ENCODE assay signal across 18 cellular contexts in the genomic region with DNA sequence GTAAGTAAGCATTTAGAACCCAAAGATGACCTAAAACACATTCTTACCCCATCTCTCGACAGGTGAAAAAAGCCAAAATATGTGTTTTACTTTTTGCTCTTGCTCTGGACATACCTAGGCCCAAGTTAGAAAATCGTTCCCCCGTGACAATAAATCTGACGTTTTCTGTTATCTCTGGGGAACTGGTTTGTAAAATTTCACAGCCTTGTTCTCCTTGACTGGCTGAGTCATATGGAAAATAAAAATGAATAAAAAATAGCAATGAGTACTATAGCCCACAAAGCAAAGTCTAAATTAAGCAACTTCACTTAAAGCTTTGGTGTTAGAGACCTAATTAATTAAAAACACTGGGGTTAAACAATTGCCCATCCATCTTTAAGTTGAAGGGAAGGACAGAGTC.
DNase-seq lines count a peak whose midpoint lies in the region; ATAC-seq, FAIRE-seq and TF ChIP-seq lines count a peak whose summit lies in the region.
"Had no signal": no experiment of that assay in that cellular context is flagged by ENCODE, and none has a peak within 500 bp of the region (broad histone marks: within the 10 kb centered on the region; RNA-seq: fewer than 3 reads in every experiment).

No MANE protein-coding gene starts in this region.

- peaks cover 0 to 14% (median 0%) of the 10 kb centered on the region in 11 experiments; a peak in 4 of 22 replicates for H3K9me3 ChIP-seq in BLaER1 treated with 17β-estradiol and CSF1 and Interleukin-3, amounts not matched to agents 10 nM and 100 nM (replicated peaks in 1 of 11)
- H3K9me3 ChIP-seq in GM12878 (replicated peaks; ENCODE audit: control insufficient read depth, insufficient read depth, low read length) = no peaks in the 10 kb centered on the region
- no peaks in the 10 kb centered on the region for H3K9me3 ChIP-seq in neural progenitor cell (ENCODE audit: low read depth)
- H3K9me3 ChIP-seq: Caco-2 had no signal

- DNase-seq in GM12878 (ENCODE audit: low read depth, low spot score) (no peak), neural progenitor cell (ENCODE audit: low spot score) (no peak), activated gamma-delta T cell treated with Interleukin-2 at 50 U/mL for 16 hours (no peak), NCI-H2196 (lab: John Stamatoyannopoulos, UW; ENCODE audit: unreplicated experiment) (no peak), CD14-positive monocyte (ENCODE audit: low spot score) (no peak), nucleus accumbens (lab: John Stamatoyannopoulos, UW) (no peak)
- DNase-seq: C1 segment of cervical spinal cord; Caco-2; CD4-positive, CD25-positive, alpha-beta regulatory T cell; CD8-positive, alpha-beta T cell; DMS153; DND-41; GM23248; H9 had no signal

- H2AFZ ChIP-seq in GM12878 (ENCODE audit: control insufficient read depth, low read depth, low read length) (no peak overlapping the region), neural progenitor cell (replicated peaks) (no peak overlapping the region)
- H2AFZ ChIP-seq: GM23248 had no signal

- no peaks in the 10 kb centered on the region for H4K20me1 ChIP-seq in BLaER1 treated with 17β-estradiol and CSF1 and Interleukin-3, amounts not matched to agents 10 nM and 100 nM
- H4K20me1 ChIP-seq in GM12878 (ENCODE audit: control insufficient read depth, insufficient read depth) (no peaks in the 10 kb centered on the region), neural progenitor cell (ENCODE audit: low read depth) (no peaks in the 10 kb centered on the region)

- H3K4me1 Mint-ChIP-seq in neural progenitor cell (peaks cover 2% of the 10 kb centered on the region), CD14-positive monocyte (no peaks in the 10 kb centered on the region)
- H3K4me1 Mint-ChIP-seq: CD4-positive, CD25-positive, alpha-beta regulatory T cell; H9 had no signal

- RAD21 ChIA-PET in GM12878 (lab: Charles Lee; ENCODE audit: unreplicated experiment) = no interaction called here

- POLR2A ChIA-PET in GM12878 (lab: Charles Lee) = interaction anchor here (0.7 kb wide), 1 partner anchor 1437 kb away, joined by 4 read pairs; no protein-coding TSS in a partner anchor

- H3K4me2 ChIP-seq in BLaER1 treated with 17β-estradiol and CSF1 and Interleukin-3, amounts not matched to agents 10 nM and 100 nM = peak overlapping the region in 9 of 11 experiments; percentile 9 to 70 (median 54); a peak in 16 of 22 replicates
- H3K4me2 ChIP-seq in GM12878 (ENCODE audit: control insufficient read depth, insufficient read depth) (no peak overlapping the region), neural progenitor cell (peak overlapping the region; percentile 35)

- CTCF ChIA-PET in GM12878 (lab: Yijun Ruan, JAX) = no interaction called here

- peak; percentile 46 for ATAC-seq in GM12878
- ATAC-seq: CD8-positive, alpha-beta T cell; HCT116 had no signal

- H3K9ac ChIP-seq in BLaER1 treated with 17β-estradiol and CSF1 and Interleukin-3, amounts not matched to agents 10 nM and 100 nM = no peak overlapping the region
- H3K9ac ChIP-seq in GM12878 (ENCODE audit: control insufficient read depth, insufficient read depth, low read length) = no peak overlapping the region
- no peak overlapping the region for H3K9ac ChIP-seq in neural progenitor cell
- H3K9ac ChIP-seq: GM23248 had no signal

- H3K79me2 ChIP-seq in GM12878 (ENCODE audit: control insufficient read depth, insufficient read depth, low read length) (no peaks in the 10 kb centered on the region), neural progenitor cell (ENCODE audit: low read depth) (no peaks in the 10 kb centered on the region)

- H3K36me3 ChIP-seq in BLaER1 treated with 17β-estradiol and CSF1 and Interleukin-3, amounts not matched to agents 10 nM and 100 nM = no peaks in the 10 kb centered on the region
- H3K36me3 ChIP-seq in GM12878 (ENCODE audit: control insufficient read depth in 2 of 2, insufficient read depth in 2 of 2, low read length in 1 of 2) (no peaks in the 10 kb centered on the region), neural progenitor cell (no peaks in the 10 kb centered on the region)

- SMC1A ChIA-PET in GM12878 (lab: Charles Lee; ENCODE audit: uncharacterized antibody, unreplicated experiment) = no interaction called here

- no peak for TF ChIP-seq RAD21 in GM12878 (IDR thresholded peaks at IDR 0.05; ENCODE audit: insufficient read depth, low read depth, low read length)

- no peak for TF ChIP-seq EP300 in GM12878 (IDR thresholded peaks at IDR 0.05; ENCODE audit: borderline replicate concordance in 1 of 2, control insufficient read depth in 1 of 2, low read depth in 2 of 2, low read length in 2 of 2)

- H3K9me3 Mint-ChIP-seq in neural progenitor cell (no peaks in the 10 kb centered on the region), CD14-positive monocyte (peaks cover 0 to 2% (median 0%) of the 10 kb centered on the region in 7 donors)
- H3K9me3 Mint-ChIP-seq: CD4-positive, CD25-positive, alpha-beta regulatory T cell; CD8-positive, alpha-beta T cell; H9 had no signal

- H3K27ac ChIP-seq in BLaER1 treated with 17β-estradiol and CSF1 and Interleukin-3, amounts not matched to agents 10 nM and 100 nM = 0 out of 22 replicates have a peak overlapping the region, but pooled peaks of 1 of the 11 experiments have one; percentile 9
- no peak overlapping the region for H3K27ac ChIP-seq in GM12878 (ENCODE audit: control insufficient read depth, insufficient read depth)
- no peak overlapping the region for H3K27ac ChIP-seq in neural progenitor cell
- H3K27ac ChIP-seq: GM23248 had no signal

- BruUV-seq in GM12878 (replicated peaks; lab: Mats Ljungman, UMichigan) = no TSS peak

- no peak for TF ChIP-seq CTCF in GM12878 (IDR thresholded peaks at IDR 0.05 in 2 of 3, conservative IDR thresholded peaks at IDR 0.05 in 1 of 3; ENCODE audit: control insufficient read depth in 2 of 3, extremely low read depth in 1 of 3, insufficient read depth in 1 of 3, low read depth in 3 of 3, low read length in 3 of 3)
- TF ChIP-seq CTCF in neural progenitor cell (IDR thresholded peaks at IDR 0.05) = no peak
- TF ChIP-seq CTCF in CD14-positive monocyte (IDR thresholded peaks at IDR 0.05) = no peak

- in situ Hi-C loops in GM12878 (cut with MboI) = no loop called here

- H3K4me3 ChIP-seq in BLaER1 treated with 17β-estradiol and CSF1 and Interleukin-3, amounts not matched to agents 10 nM and 100 nM = no peak overlapping the region
- H3K4me3 ChIP-seq in GM12878 = no peak overlapping the region
- no peak overlapping the region for H3K4me3 ChIP-seq in neural progenitor cell
- H3K4me3 ChIP-seq: GM23248 had no signal

- intact Hi-C loops in GM12878 (cut with micrococcal nuclease; ENCODE audit: unreplicated experiment) = no loop called here
- intact Hi-C loops in CD14-positive monocyte (cut with micrococcal nuclease) = no loop called here

- no peaks in the 10 kb centered on the region for H3F3A ChIP-seq in neural progenitor cell (ENCODE audit: low read depth)

- H3K27me3 Mint-ChIP-seq in neural progenitor cell (ENCODE audit: insufficient read depth, low read depth) (peaks cover 6% of the 10 kb centered on the region), CD14-positive monocyte (ENCODE audit: low read depth in 3 of 3) (peaks cover 0 to 5% (median 3%) of the 10 kb centered on the region in 3 donors)

- 30% methylated on average over 4 of the region's 4 CpGs for WGBS in GM12878 (ENCODE audit: insufficient coverage, insufficient replicate concordance, low lambda C conversion rate, missing lambda C conversion rate)

- no peak for TF ChIP-seq POLR2A in GM12878 (IDR thresholded peaks at IDR 0.05; ENCODE audit: low read depth, low read length)

- no peaks in the 10 kb centered on the region for H3K27me3 ChIP-seq in BLaER1 treated with 17β-estradiol and CSF1 and Interleukin-3, amounts not matched to agents 10 nM and 100 nM
- no peaks in the 10 kb centered on the region for H3K27me3 ChIP-seq in GM12878 (replicated peaks in 1 of 2; ENCODE audit: control insufficient read depth in 2 of 2, insufficient read depth in 2 of 2, low read length in 1 of 2)
- no peaks in the 10 kb centered on the region for H3K27me3 ChIP-seq in neural progenitor cell

- peaks cover 0 to 30% (median 23%) of the 10 kb centered on the region in 10 experiments; a peak in 14 of 20 replicates for H3K4me1 ChIP-seq in BLaER1 treated with 17β-estradiol and CSF1 and Interleukin-3, amounts not matched to agents 10 nM and 100 nM
- no peaks in the 10 kb centered on the region for H3K4me1 ChIP-seq in GM12878 (ENCODE audit: control insufficient read depth, insufficient read depth, low read length)
- H3K4me1 ChIP-seq in neural progenitor cell = peaks cover 10% of the 10 kb centered on the region
- H3K4me1 ChIP-seq: Caco-2 had no signal

- H3K36me3 Mint-ChIP-seq in neural progenitor cell (no peaks in the 10 kb centered on the region), CD14-positive monocyte (no peaks in the 10 kb centered on the region)
- H3K36me3 Mint-ChIP-seq: CD4-positive, CD25-positive, alpha-beta regulatory T cell; CD8-positive, alpha-beta T cell had no signal

- H3K4me3 Mint-ChIP-seq in neural progenitor cell (no peak overlapping the region), CD14-positive monocyte (no peak overlapping the region)
- H3K4me3 Mint-ChIP-seq: CD4-positive, CD25-positive, alpha-beta regulatory T cell; CD8-positive, alpha-beta T cell; H9 had no signal

- FAIRE-seq in GM12878 (lab: Jason Lieb, UNC) = no peak
- FAIRE-seq: G401.6, GM19239 had no signal

- H3K27ac Mint-ChIP-seq in neural progenitor cell (no peak overlapping the region), CD14-positive monocyte (no peak overlapping the region)
- H3K27ac Mint-ChIP-seq: CD4-positive, CD25-positive, alpha-beta regulatory T cell; CD8-positive, alpha-beta T cell; H9 had no signal

TF ChIP-seq in GM12878, 131 proteins besides CTCF, POLR2A, EP300 and RAD21 (continues in another document):
- TF ChIP-seq, protein P1, sequence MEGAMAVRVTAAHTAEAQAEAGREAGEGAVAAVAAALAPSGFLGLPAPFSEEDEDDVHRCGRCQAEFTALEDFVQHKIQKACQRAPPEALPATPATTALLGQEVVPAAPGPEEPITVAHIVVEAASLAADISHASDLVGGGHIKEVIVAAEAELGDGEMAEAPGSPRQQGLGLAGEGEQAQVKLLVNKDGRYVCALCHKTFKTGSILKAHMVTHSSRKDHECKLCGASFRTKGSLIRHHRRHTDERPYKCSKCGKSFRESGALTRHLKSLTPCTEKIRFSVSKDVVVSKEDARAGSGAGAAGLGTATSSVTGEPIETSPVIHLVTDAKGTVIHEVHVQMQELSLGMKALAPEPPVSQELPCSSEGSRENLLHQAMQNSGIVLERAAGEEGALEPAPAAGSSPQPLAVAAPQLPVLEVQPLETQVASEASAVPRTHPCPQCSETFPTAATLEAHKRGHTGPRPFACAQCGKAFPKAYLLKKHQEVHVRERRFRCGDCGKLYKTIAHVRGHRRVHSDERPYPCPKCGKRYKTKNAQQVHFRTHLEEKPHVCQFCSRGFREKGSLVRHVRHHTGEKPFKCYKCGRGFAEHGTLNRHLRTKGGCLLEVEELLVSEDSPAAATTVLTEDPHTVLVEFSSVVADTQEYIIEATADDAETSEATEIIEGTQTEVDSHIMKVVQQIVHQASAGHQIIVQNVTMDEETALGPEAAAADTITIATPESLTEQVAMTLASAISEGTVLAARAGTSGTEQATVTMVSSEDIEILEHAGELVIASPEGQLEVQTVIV (IDR thresholded peaks at IDR 0.05; ENCODE audit: borderline replicate concordance, partially characterized antibody) = no peak
- TF ChIP-seq CREM (IDR thresholded peaks at IDR 0.05; ENCODE audit: low read depth) (no peak), HDAC6 (IDR thresholded peaks at IDR 0.05; ENCODE audit: unreplicated experiment) (no peak), FOXK2 (IDR thresholded peaks at IDR 0.05) (no peak)
